ENCODE assay signal across 20 cellular contexts in the genomic region with DNA sequence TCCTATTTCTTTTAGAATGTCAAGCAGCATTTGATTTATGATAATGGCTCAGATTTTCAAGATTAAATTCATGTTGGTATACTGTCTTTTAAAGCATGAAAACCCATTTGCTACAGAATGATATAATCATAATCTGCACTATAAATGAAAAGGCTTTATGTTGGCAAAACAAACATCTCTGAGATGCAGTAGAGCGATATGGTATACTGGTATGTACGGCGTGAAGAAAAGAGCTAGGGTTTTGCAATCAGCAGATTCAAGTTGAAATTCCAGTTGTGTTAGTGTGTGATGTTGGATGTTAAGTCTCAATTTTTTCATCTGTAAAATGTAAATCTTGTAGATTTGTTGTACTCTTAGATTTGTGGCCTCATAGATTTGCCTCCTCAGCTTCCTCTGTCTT.
"Had no signal": no experiment of that assay in that cellular context is flagged by ENCODE, and none has a peak within 500 bp of the region (broad histone marks: within the 10 kb centered on the region; RNA-seq: fewer than 3 reads in every experiment).

No MANE protein-coding gene starts in this region.

- H3K4me1 ChIP-seq: lower lobe of right lung had no signal

- H3K27ac ChIP-seq: dorsolateral prefrontal cortex, epithelial cell of prostate, esophagus muscularis mucosa, gastroesophageal sphincter, left ventricle myocardium inferior, lower lobe of right lung, ovary, upper lobe of left lung, vagina had no signal

- DNase-seq: cortex of kidney; dorsolateral prefrontal cortex; effector memory CD4-positive, alpha-beta T cell; glutamatergic neuron; kidney; left cardiac atrium; left ventricle myocardium inferior; lower lobe of right lung; natural killer cell; ovary; right cardiac atrium; small intestine; stimulated activated CD4-positive, alpha-beta T cell treated with anti-CD3 and anti-CD28 coated beads, Interleukin-2, amount 100 ng/mL, for 48 hours; stimulated activated naive CD4-positive, alpha-beta T cell treated with Interleukin-2 at 50 U/mL for 16 hours; upper lobe of left lung had no signal

- H3K27me3 ChIP-seq: dorsolateral prefrontal cortex, esophagus muscularis mucosa, gastroesophageal sphincter, ovary, upper lobe of left lung, vagina had no signal

- H3K4me3 ChIP-seq: dorsolateral prefrontal cortex, esophagus muscularis mucosa, gastroesophageal sphincter, left ventricle myocardium inferior, lower lobe of right lung, ovary, upper lobe of left lung, vagina had no signal

- ATAC-seq: gastroesophageal sphincter, left cardiac atrium, lower lobe of right lung, natural killer cell, right cardiac atrium had no signal

- H3K36me3 ChIP-seq: esophagus muscularis mucosa, gastroesophageal sphincter, left ventricle myocardium inferior, lower lobe of right lung, ovary, upper lobe of left lung, vagina had no signal

- H3K9me3 ChIP-seq: esophagus muscularis mucosa, gastroesophageal sphincter, left ventricle myocardium inferior, lower lobe of right lung, ovary, upper lobe of left lung, vagina had no signal

- FAIRE-seq: endometrium, kidney, small intestine had no signal
